In genomic region chr14:52792097-52792415, GRCh38 we compare ENCODE assay signal across 8 cellular contexts. TPM values are rescaled to one million over a fixed set of nuclear protein-coding genes. Genes with fewer than 3 reads are reported as not detected.
DNase-seq lines count a peak whose midpoint lies in the region.

No MANE protein-coding gene starts in this region.

- DNase-seq in 8988T = peak; percentile 24
- no peak for DNase-seq in Jurkat, Clone E6-1 (ENCODE audit: low read depth, low spot score)
- peak in 1 of 61 donors; percentile 30 for DNase-seq in caudate nucleus (lab: John Stamatoyannopoulos, UW)
- DNase-seq in medulla oblongata (ENCODE audit: extremely low spot score) = no peak
- no peak for DNase-seq in NCI-H2029 treated with DMSO at 0.1 percent for 48 hours (lab: John Stamatoyannopoulos, UW)
- no peak for DNase-seq in NCI-H128 (lab: John Stamatoyannopoulos, UW; ENCODE audit: unreplicated experiment)
- no peak for DNase-seq in activated CD8-positive, alpha-beta memory T cell treated with anti-CD3 and anti-CD28 coated beads for 24 hours

- H3K4me3 ChIP-seq in Jurkat, Clone E6-1 (ENCODE audit: low read length) = peak overlapping the region; percentile 40; the same call in 1 of the 2 replicates
- H3K4me3 ChIP-seq in mucosa of stomach (ENCODE audit: low read length) = peak overlapping the region; percentile 18

- no peaks in the 10 kb centered on the region for H3K36me3 ChIP-seq in mucosa of stomach (ENCODE audit: control insufficient read depth, insufficient read depth, low read length)

- no peaks in the 10 kb centered on the region for H3K9me3 ChIP-seq in mucosa of stomach (ENCODE audit: control insufficient read depth, low read length)

- H3K4me1 ChIP-seq in mucosa of stomach (ENCODE audit: control insufficient read depth, insufficient read depth, low read length) = peaks cover 6% of the 10 kb centered on the region

- H3K9ac ChIP-seq in mucosa of stomach (ENCODE audit: low read length) = peak overlapping the region; percentile 72

- peak overlapping the region; percentile 67 for H3K27ac ChIP-seq in caudate nucleus (ENCODE audit: low read depth, low read length)

- no peaks in the 10 kb centered on the region for H3K27me3 ChIP-seq in mucosa of stomach (ENCODE audit: control insufficient read depth, insufficient read depth, low read length)

RNA-seq across cellular contexts. Expression of gene GNPNAT1, which starts 0.6 kb away (rescaled TPM):
- 23.1 TPM for polyA plus RNA-seq in Jurkat, Clone E6-1 (2012; ENCODE audit: insufficient read depth, insufficient read length)
